ENCODE assay signal across 1 cellular context in the genomic region with DNA sequence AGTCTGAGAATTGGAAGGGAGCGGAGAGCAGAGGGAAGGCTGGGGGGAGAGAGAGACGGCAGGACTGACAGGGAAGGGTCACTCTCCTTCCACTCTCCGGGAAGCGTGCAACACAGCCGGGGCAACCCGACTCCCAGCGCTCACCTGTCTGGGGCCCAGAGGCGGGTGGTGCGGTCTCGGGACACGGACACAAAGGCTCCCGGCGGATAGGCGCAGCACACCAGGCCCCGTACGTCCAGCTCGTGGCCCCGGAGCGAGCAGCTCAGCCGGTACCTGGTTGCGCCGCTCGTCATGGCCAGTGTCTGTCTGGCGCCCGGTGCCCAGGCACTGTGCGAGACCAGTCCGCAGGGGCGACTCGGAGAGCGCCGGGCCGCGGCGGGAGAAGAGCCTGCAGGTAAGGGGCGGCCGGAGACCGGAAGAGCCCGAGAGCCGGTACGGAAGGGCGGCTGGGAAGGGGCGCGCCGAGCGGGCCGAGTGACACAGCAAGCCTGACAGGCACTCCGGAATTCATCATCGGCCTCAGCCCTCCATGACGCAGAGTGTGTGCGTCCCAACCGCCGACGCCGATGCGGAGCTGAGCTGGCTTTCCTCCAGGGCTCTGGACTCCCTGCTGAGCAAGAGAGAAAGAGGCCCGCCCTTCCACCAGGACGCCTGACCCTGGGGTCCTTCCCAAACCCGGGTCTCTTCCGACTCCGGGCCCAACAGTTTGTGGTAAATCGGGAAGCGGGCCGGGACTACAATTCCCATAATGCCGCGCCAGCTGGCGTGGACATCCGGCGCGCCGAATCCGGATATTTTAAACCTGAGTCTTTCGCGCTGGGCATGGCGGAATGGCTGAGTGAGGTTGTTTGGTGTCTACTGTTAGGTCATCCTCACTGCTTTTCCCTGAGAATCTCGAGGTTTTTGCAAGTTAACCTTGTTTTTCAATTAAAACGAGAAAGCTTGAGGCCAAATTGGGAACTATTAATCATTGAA.
TF ChIP-seq lines count a peak whose summit lies in the region.

PLAA (minus strand) TSS at position 490 of the 975 bp plus-strand sequence; CDS start at position 293, 197 bp downstream.

TF ChIP-seq in H1, 55 proteins besides CTCF, POLR2A, EP300 and RAD21:
- peak; percentile 50; the same call in 1 of the 2 replicates for TF ChIP-seq SRF (IDR thresholded peaks at IDR 0.05; ENCODE audit: low read depth, low read length)
- peak; percentile 49 for TF ChIP-seq MAX (IDR thresholded peaks at IDR 0.05)
- TF ChIP-seq, protein P1, sequence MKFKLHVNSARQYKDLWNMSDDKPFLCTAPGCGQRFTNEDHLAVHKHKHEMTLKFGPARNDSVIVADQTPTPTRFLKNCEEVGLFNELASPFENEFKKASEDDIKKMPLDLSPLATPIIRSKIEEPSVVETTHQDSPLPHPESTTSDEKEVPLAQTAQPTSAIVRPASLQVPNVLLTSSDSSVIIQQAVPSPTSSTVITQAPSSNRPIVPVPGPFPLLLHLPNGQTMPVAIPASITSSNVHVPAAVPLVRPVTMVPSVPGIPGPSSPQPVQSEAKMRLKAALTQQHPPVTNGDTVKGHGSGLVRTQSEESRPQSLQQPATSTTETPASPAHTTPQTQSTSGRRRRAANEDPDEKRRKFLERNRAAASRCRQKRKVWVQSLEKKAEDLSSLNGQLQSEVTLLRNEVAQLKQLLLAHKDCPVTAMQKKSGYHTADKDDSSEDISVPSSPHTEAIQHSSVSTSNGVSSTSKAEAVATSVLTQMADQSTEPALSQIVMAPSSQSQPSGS (IDR thresholded peaks at IDR 0.05; ENCODE audit: low read length): no peak; the same call in 1 of the 2 replicates
- no peak for TF ChIP-seq POU5F1 (IDR thresholded peaks at IDR 0.05; ENCODE audit: low read depth, low read length)
- peak; percentile 79 for TF ChIP-seq GABPA (IDR thresholded peaks at IDR 0.05; ENCODE audit: borderline replicate concordance, insufficient read depth, low read length)
- peak; percentile 94 for TF ChIP-seq RBBP5 (IDR thresholded peaks at IDR 0.05; ENCODE audit: borderline replicate concordance, low read depth, low read length)
- TF ChIP-seq PHF8 (conservative IDR thresholded peaks at IDR 0.05; ENCODE audit: low read depth, low read length): peak; percentile 73
- TF ChIP-seq SP2 (IDR thresholded peaks at IDR 0.05; ENCODE audit: low read length): no peak
- TF ChIP-seq FOSL1 (IDR thresholded peaks at IDR 0.05; ENCODE audit: insufficient read depth, low read depth, low read length): no peak
- TF ChIP-seq TCF12 (IDR thresholded peaks at IDR 0.05; ENCODE audit: low read depth, low read length): no peak
- TF ChIP-seq, protein P2, sequence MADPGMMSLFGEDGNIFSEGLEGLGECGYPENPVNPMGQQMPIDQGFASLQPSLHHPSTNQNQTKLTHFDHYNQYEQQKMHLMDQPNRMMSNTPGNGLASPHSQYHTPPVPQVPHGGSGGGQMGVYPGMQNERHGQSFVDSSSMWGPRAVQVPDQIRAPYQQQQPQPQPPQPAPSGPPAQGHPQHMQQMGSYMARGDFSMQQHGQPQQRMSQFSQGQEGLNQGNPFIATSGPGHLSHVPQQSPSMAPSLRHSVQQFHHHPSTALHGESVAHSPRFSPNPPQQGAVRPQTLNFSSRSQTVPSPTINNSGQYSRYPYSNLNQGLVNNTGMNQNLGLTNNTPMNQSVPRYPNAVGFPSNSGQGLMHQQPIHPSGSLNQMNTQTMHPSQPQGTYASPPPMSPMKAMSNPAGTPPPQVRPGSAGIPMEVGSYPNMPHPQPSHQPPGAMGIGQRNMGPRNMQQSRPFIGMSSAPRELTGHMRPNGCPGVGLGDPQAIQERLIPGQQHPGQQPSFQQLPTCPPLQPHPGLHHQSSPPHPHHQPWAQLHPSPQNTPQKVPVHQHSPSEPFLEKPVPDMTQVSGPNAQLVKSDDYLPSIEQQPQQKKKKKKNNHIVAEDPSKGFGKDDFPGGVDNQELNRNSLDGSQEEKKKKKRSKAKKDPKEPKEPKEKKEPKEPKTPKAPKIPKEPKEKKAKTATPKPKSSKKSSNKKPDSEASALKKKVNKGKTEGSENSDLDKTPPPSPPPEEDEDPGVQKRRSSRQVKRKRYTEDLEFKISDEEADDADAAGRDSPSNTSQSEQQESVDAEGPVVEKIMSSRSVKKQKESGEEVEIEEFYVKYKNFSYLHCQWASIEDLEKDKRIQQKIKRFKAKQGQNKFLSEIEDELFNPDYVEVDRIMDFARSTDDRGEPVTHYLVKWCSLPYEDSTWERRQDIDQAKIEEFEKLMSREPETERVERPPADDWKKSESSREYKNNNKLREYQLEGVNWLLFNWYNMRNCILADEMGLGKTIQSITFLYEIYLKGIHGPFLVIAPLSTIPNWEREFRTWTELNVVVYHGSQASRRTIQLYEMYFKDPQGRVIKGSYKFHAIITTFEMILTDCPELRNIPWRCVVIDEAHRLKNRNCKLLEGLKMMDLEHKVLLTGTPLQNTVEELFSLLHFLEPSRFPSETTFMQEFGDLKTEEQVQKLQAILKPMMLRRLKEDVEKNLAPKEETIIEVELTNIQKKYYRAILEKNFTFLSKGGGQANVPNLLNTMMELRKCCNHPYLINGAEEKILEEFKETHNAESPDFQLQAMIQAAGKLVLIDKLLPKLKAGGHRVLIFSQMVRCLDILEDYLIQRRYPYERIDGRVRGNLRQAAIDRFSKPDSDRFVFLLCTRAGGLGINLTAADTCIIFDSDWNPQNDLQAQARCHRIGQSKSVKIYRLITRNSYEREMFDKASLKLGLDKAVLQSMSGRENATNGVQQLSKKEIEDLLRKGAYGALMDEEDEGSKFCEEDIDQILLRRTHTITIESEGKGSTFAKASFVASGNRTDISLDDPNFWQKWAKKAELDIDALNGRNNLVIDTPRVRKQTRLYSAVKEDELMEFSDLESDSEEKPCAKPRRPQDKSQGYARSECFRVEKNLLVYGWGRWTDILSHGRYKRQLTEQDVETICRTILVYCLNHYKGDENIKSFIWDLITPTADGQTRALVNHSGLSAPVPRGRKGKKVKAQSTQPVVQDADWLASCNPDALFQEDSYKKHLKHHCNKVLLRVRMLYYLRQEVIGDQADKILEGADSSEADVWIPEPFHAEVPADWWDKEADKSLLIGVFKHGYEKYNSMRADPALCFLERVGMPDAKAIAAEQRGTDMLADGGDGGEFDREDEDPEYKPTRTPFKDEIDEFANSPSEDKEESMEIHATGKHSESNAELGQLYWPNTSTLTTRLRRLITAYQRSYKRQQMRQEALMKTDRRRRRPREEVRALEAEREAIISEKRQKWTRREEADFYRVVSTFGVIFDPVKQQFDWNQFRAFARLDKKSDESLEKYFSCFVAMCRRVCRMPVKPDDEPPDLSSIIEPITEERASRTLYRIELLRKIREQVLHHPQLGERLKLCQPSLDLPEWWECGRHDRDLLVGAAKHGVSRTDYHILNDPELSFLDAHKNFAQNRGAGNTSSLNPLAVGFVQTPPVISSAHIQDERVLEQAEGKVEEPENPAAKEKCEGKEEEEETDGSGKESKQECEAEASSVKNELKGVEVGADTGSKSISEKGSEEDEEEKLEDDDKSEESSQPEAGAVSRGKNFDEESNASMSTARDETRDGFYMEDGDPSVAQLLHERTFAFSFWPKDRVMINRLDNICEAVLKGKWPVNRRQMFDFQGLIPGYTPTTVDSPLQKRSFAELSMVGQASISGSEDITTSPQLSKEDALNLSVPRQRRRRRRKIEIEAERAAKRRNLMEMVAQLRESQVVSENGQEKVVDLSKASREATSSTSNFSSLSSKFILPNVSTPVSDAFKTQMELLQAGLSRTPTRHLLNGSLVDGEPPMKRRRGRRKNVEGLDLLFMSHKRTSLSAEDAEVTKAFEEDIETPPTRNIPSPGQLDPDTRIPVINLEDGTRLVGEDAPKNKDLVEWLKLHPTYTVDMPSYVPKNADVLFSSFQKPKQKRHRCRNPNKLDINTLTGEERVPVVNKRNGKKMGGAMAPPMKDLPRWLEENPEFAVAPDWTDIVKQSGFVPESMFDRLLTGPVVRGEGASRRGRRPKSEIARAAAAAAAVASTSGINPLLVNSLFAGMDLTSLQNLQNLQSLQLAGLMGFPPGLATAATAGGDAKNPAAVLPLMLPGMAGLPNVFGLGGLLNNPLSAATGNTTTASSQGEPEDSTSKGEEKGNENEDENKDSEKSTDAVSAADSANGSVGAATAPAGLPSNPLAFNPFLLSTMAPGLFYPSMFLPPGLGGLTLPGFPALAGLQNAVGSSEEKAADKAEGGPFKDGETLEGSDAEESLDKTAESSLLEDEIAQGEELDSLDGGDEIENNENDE (IDR thresholded peaks at IDR 0.05; ENCODE audit: insufficient replicate concordance, low read length): no peak
- peak; percentile 3; the same call in 1 of the 2 replicates for TF ChIP-seq RFX5 (IDR thresholded peaks at IDR 0.05; ENCODE audit: borderline replicate concordance, low read depth, low read length)
- TF ChIP-seq TEAD4 (IDR thresholded peaks at IDR 0.05; ENCODE audit: low read depth, low read length): peak; percentile 71
- peak; percentile 69 for TF ChIP-seq CTBP2 (IDR thresholded peaks at IDR 0.05; ENCODE audit: borderline replicate concordance, insufficient read depth, insufficient read length, low read length)
- TF ChIP-seq TAF1 (IDR thresholded peaks at IDR 0.05; ENCODE audit: low read depth, low read length): peak; percentile 90
- no peak for TF ChIP-seq EZH2 (IDR thresholded peaks at IDR 0.05; ENCODE audit: low read depth, low read length, severe bottlenecking)
- TF ChIP-seq HDAC2 (IDR thresholded peaks at IDR 0.05; ENCODE audit: borderline replicate concordance in 1 of 2, low read depth in 2 of 2, low read length in 2 of 2): peak in 1 of 2 experiments; percentile 84; a peak in 1 of 4 replicates
- peak; percentile 78 for TF ChIP-seq SIX5 (IDR thresholded peaks at IDR 0.05; ENCODE audit: low read depth, low read length)
- peak; percentile 100 for TF ChIP-seq KDM4A (IDR thresholded peaks at IDR 0.05; ENCODE audit: low read depth, low read length, severe bottlenecking)
- TF ChIP-seq BCL11A (IDR thresholded peaks at IDR 0.05; ENCODE audit: low read depth in 2 of 2, low read length in 2 of 2): no peak
- TF ChIP-seq TBP (IDR thresholded peaks at IDR 0.05; ENCODE audit: low read depth, low read length): peak; percentile 65
- no peak for TF ChIP-seq HDAC6 (IDR thresholded peaks at IDR 0.05; ENCODE audit: low read depth, low read length)
- TF ChIP-seq CBX8 (IDR thresholded peaks at IDR 0.05; ENCODE audit: borderline replicate concordance, low read depth, low read length): no peak
- peak; percentile 93 to 94 for TF ChIP-seq SIN3A (conservative IDR thresholded peaks at IDR 0.05 in 1 of 2, IDR thresholded peaks at IDR 0.05 in 1 of 2; ENCODE audit: low read depth in 1 of 2, low read length in 2 of 2)
- TF ChIP-seq YY1 (IDR thresholded peaks at IDR 0.05; ENCODE audit: low read depth, low read length): peak; percentile 89
- TF ChIP-seq TAF7 (optimal IDR thresholded peaks at IDR 0.05; ENCODE audit: borderline replicate concordance, low read depth, low read length): peak; percentile 77
- no peak for TF ChIP-seq NRF1 (IDR thresholded peaks at IDR 0.05; ENCODE audit: low read depth, low read length)
- peak; percentile 99 for TF ChIP-seq CREB1 (IDR thresholded peaks at IDR 0.05)
- TF ChIP-seq JUN (IDR thresholded peaks at IDR 0.05; ENCODE audit: low read depth, low read length): no peak
- TF ChIP-seq SP1 (IDR thresholded peaks at IDR 0.05; ENCODE audit: low read depth, low read length): 0 out of 2 replicates have a peak, but pooled peaks have one; percentile 2
- peak; percentile 95 for TF ChIP-seq ASH2L (IDR thresholded peaks at IDR 0.05; ENCODE audit: low read length)
- TF ChIP-seq MAFK (IDR thresholded peaks at IDR 0.05; ENCODE audit: low read depth, low read length): peak; percentile 51; the same call in 1 of the 2 replicates
- peak; percentile 36; the same call in 1 of the 2 replicates for TF ChIP-seq CHD1 (IDR thresholded peaks at IDR 0.05; ENCODE audit: low read depth, low read length)
- TF ChIP-seq, protein P3, sequence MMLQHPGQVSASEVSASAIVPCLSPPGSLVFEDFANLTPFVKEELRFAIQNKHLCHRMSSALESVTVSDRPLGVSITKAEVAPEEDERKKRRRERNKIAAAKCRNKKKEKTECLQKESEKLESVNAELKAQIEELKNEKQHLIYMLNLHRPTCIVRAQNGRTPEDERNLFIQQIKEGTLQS (IDR thresholded peaks at IDR 0.05; ENCODE audit: insufficient read depth, low read depth, low read length): peak; percentile 62
- peak; percentile 70 for TF ChIP-seq KDM5A (IDR thresholded peaks at IDR 0.05; ENCODE audit: low read length)
- peak; percentile 81 for TF ChIP-seq SAP30 (IDR thresholded peaks at IDR 0.05; ENCODE audit: insufficient read depth, insufficient replicate concordance, low read length)
- TF ChIP-seq BACH1 (IDR thresholded peaks at IDR 0.05; ENCODE audit: low read length): no peak
- peak; percentile 81 for TF ChIP-seq POLR2AphosphoS5 (IDR thresholded peaks at IDR 0.05; ENCODE audit: low read depth, low read length)
- TF ChIP-seq SIRT6 (IDR thresholded peaks at IDR 0.05; ENCODE audit: low read length): no peak
- no peak; the same call in 1 of the 2 replicates for TF ChIP-seq SP4 (IDR thresholded peaks at IDR 0.05; ENCODE audit: low read length)
- no peak; the same call in 1 of the 2 replicates for TF ChIP-seq GTF2F1 (IDR thresholded peaks at IDR 0.05; ENCODE audit: borderline replicate concordance, low read depth, low read length)
